13 cellular contexts compared by ENCODE assay signal in the genomic region with DNA sequence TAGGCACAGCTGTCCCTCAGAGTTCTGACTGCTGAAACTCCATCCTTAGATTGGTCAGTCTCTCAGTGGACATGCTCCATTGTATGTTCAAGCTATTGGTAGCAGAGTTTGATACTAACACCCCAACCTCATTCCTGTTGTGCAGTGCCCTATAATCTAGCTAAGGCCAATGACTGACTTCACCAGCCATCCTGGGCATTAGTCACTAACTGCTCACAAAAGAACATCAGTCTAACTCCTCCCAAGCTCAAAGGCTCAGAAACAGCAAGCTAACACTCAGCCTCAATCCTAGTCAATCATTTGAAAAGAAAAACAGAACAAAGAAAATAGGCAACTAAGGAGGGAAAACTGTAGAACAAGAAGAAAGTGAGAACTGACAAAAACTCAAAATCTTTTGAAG.
DNase-seq lines count a peak whose midpoint lies in the region; ATAC-seq and TF ChIP-seq lines count a peak whose summit lies in the region.
"Had no signal": no experiment of that assay in that cellular context is flagged by ENCODE, and none has a peak within 500 bp of the region (broad histone marks: within the 10 kb centered on the region; RNA-seq: fewer than 3 reads in every experiment).

No MANE protein-coding gene starts in this region.

- intact Hi-C loops in right lobe of liver (cut with DNase I) = no loop called here

- H3K36me3 ChIP-seq in mesodermal cell (ENCODE audit: control insufficient read depth, insufficient read depth, low read length) = peaks cover 49% of the 10 kb centered on the region
- peaks cover 0 to 42% (median 4%) of the 10 kb centered on the region in 4 donors for H3K36me3 ChIP-seq in right lobe of liver

- H3K9me3 ChIP-seq in mesodermal cell (ENCODE audit: control insufficient read depth, low read length) (no peaks in the 10 kb centered on the region), right lobe of liver (no peaks in the 10 kb centered on the region)
- H3K9me3 ChIP-seq: BLaER1 had no signal

- no peak for TF ChIP-seq POLR2A in right lobe of liver (IDR thresholded peaks at IDR 0.05)

- H3K27me3 ChIP-seq in right lobe of liver = no peaks in the 10 kb centered on the region
- H3K27me3 ChIP-seq: BLaER1 had no signal

- peaks cover 29% of the 10 kb centered on the region for H3K4me1 ChIP-seq in mesodermal cell (ENCODE audit: control insufficient read depth, insufficient read depth, low read length, poor library complexity, severe bottlenecking)
- H3K4me1 ChIP-seq in right lobe of liver = no peaks in the 10 kb centered on the region
- H3K4me1 ChIP-seq: BLaER1 had no signal

- DNase-seq in EL (peak; percentile 50), RKO (ENCODE audit: low spot score) (peak; percentile 37), epithelial cell of esophagus (ENCODE audit: low read depth) (peak; percentile 83), right lobe of liver (no peak), OCI-M1 (lab: John Stamatoyannopoulos, UW) (no peak)
- no peak for DNase-seq in stimulated activated naive CD4-positive, alpha-beta T cell treated with Interleukin-2 at 50 U/mL for 16 hours (lab: John Stamatoyannopoulos, UW)
- DNase-seq: activated CD8-positive, alpha-beta memory T cell treated with anti-CD3 and anti-CD28 coated beads, Interleukin-2, amount 50 U/mL, for 48 hours; activated naive CD8-positive, alpha-beta T cell treated with anti-CD3 and anti-CD28 coated beads, Interleukin-2, amount 50 U/mL, for 24 hours; GF-D8 had no signal

- H3K4me3 ChIP-seq in epithelial cell of esophagus (ENCODE audit: low read length) = no peak overlapping the region
- no peak overlapping the region for H3K4me3 ChIP-seq in mesodermal cell (ENCODE audit: extremely low read depth, insufficient read depth, low read length, poor library complexity, severe bottlenecking)
- no peak overlapping the region for H3K4me3 ChIP-seq in right lobe of liver
- H3K4me3 ChIP-seq: BLaER1 had no signal

- peak overlapping the region; percentile 58 for H3K27ac ChIP-seq in mesodermal cell (ENCODE audit: low read depth, low read length, severe bottlenecking)
- no peak overlapping the region for H3K27ac ChIP-seq in right lobe of liver
- H3K27ac ChIP-seq: BLaER1 had no signal

- TF ChIP-seq CTCF in epithelial cell of esophagus (IDR thresholded peaks at IDR 0.05; ENCODE audit: insufficient read depth, low read depth, low read length, missing control alignments) (no peak), right lobe of liver (IDR thresholded peaks at IDR 0.05) (no peak)

- ATAC-seq in GM21447 (IDR thresholded peaks at IDR 0.05; ENCODE audit: unreplicated experiment) (no peak), right lobe of liver (no peak)
- ATAC-seq: activated naive CD8-positive, alpha-beta T cell treated with anti-CD3 and anti-CD28 coated beads, Interleukin-2, amount 50 U/mL, for 24 hours; HepG2 had no signal

Comparison
In these comparisons a context has a peak if more than half of its experiments do, and no peak if none do; other contexts are left out.
1. DNase-seq: peak in EL (single experiment), RKO (single experiment) and epithelial cell of esophagus (single experiment); none in right lobe of liver (0 of 3), stimulated activated naive CD4-positive, alpha-beta T cell treated with Interleukin-2 at 50 U/mL for 16 hours (single experiment) and OCI-M1 (single experiment).